Comparison of ENCODE assay signal across 23 cellular contexts in the genomic region with DNA sequence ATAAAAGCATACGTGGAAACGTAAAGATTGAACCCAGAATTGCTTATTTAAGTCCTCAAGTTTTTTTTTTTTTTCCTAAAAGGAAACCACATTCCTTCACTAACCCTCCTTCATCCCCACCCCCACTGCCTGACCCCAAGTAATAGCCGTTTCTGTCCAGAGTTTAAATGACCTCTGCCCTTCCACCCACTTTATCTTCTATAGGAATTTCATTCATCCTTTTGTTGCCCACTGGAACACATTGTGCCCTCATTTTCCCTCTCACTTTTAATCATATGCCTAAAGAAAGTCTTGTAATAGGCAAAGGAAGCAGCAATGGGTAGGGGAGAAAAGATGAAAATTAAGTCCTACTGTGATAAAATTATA.
DNase-seq lines count a peak whose midpoint lies in the region; ATAC-seq, FAIRE-seq and TF ChIP-seq lines count a peak whose summit lies in the region.
"Had no signal": no experiment of that assay in that cellular context is flagged by ENCODE, and none has a peak within 500 bp of the region (broad histone marks: within the 10 kb centered on the region; RNA-seq: fewer than 3 reads in every experiment).

No MANE protein-coding gene starts in this region.

- CTCF ChIA-PET in IMR-90 (lab: Yijun Ruan, JAX): no interaction called here

- H3K9ac ChIP-seq in IMR-90 (ENCODE audit: low read depth, low read length): no peak overlapping the region
- no peak overlapping the region for H3K9ac ChIP-seq in neuronal stem cell (ENCODE audit: low read depth, low read length, poor library complexity)

- H3K4me2 ChIP-seq in IMR-90 (ENCODE audit: low read depth, low read length): no peak overlapping the region
- peak overlapping the region; percentile 32 for H3K4me2 ChIP-seq in neuronal stem cell (ENCODE audit: insufficient read depth, low read length, poor library complexity, severe bottlenecking)

- DNase-seq in IMR-90 (no peak), fibroblast of villous mesenchyme (ENCODE audit: low read depth) (peak; percentile 72), neuronal stem cell (ENCODE audit: low spot score) (peak; percentile 73), body of pancreas (no peak), small intestine (no peak)
- DNase-seq: 8988T; CD8-positive, alpha-beta T cell; DMS79; H7; KG1; NCI-H1417 treated with DMSO at 0.1 percent for 48 hours; NCI-H2029 treated with DMSO at 0.1 percent for 48 hours; NCI-H2171 treated with DMSO at 0.1 percent for 48 hours; NCI-H446 treated with DMSO at 0.1 percent for 48 hours; NK-92 treated with Interleukin-12 subunit alpha and Interleukin-12 subunit beta, amount 100 ng/mL, for 24 hours; RPMI8226; SIG-M5 had no signal

- no peak overlapping the region for H3K18ac ChIP-seq in IMR-90 (ENCODE audit: low read depth, low read length)
- H3K18ac ChIP-seq in neuronal stem cell (ENCODE audit: low read length): no peak overlapping the region

- no peak overlapping the region for H2AK9ac ChIP-seq in IMR-90 (replicated peaks; ENCODE audit: low read depth, low read length, poor library complexity)

- H2BK5ac ChIP-seq in IMR-90 (ENCODE audit: low read depth, low read length, poor library complexity, severe bottlenecking) (no peak overlapping the region), neuronal stem cell (ENCODE audit: low read length) (no peak overlapping the region)

- H2BK20ac ChIP-seq in IMR-90 (ENCODE audit: low read depth, low read length): no peak overlapping the region

- peaks cover 52% of the 10 kb centered on the region for H3K4me1 ChIP-seq in ACC112 (ENCODE audit: control insufficient read depth, insufficient read depth, low read length, unreplicated experiment)
- H3K4me1 ChIP-seq in IMR-90 (ENCODE audit: control insufficient read depth, insufficient read depth, low read length): peaks cover 20% of the 10 kb centered on the region
- peaks cover 15 to 20% of the 10 kb centered on the region in 2 donors for H3K4me1 ChIP-seq in neuronal stem cell (ENCODE audit: control insufficient read depth in 2 of 2, insufficient read depth in 1 of 2, low read depth in 1 of 2, low read length in 2 of 2)
- peaks cover 16% of the 10 kb centered on the region for H3K4me1 ChIP-seq in body of pancreas
- peaks cover 0 to 2% of the 10 kb centered on the region in 2 donors for H3K4me1 ChIP-seq in small intestine (ENCODE audit: control insufficient read depth in 2 of 2, insufficient read depth in 1 of 2, low read depth in 1 of 2, low read length in 1 of 2)

- H3K4me3 ChIP-seq in ACC112 (ENCODE audit: low read depth, low read length): no peak overlapping the region
- no peak overlapping the region for H3K4me3 ChIP-seq in IMR-90 (ENCODE audit: insufficient read depth, low read depth, low read length)
- H3K4me3 ChIP-seq in fibroblast of villous mesenchyme (ENCODE audit: low read depth, low read length): no peak overlapping the region
- no peak overlapping the region for H3K4me3 ChIP-seq in neuronal stem cell (ENCODE audit: low read length in 2 of 2)
- no peak overlapping the region for H3K4me3 ChIP-seq in body of pancreas
- no peak overlapping the region for H3K4me3 ChIP-seq in small intestine (ENCODE audit: low read depth in 1 of 2, low read length in 2 of 2)
- H3K4me3 ChIP-seq: GM12878 had no signal

- 13% methylated on average over 1 of the region's 3 CpGs; no CpG with 5 or more reads in 1 of the 2 experiments for WGBS in IMR-90 (ENCODE audit: extremely low coverage in 2 of 2, insufficient read length in 1 of 2), 2 experiments
- WGBS in neuronal stem cell (ENCODE audit: extremely low coverage in 2 of 2, insufficient read length in 2 of 2, insufficient replicate concordance in 1 of 2), 2 donors: no CpG with 5 or more reads among the region's 3 CpGs
- 71 to 78% methylated on average over 3 of the region's 3 CpGs for WGBS in body of pancreas, 2 donors
- 69 to 83% (median 79%) methylated on average over 3 of the region's 3 CpGs for WGBS in small intestine, 3 donors

- dilution Hi-C loops in IMR-90 (cut with HindIII; ENCODE audit: low sequenced_read_pairs, unreplicated experiment): no loop called here

- no peaks in the 10 kb centered on the region for H3K27me3 ChIP-seq in ACC112 (ENCODE audit: insufficient read depth, low read length)
- H3K27me3 ChIP-seq in IMR-90 (ENCODE audit: control insufficient read depth, insufficient read depth, low read length): no peaks in the 10 kb centered on the region
- no peaks in the 10 kb centered on the region for H3K27me3 ChIP-seq in neuronal stem cell (ENCODE audit: control insufficient read depth in 3 of 3, insufficient read depth in 3 of 3, low read depth in 1 of 3, low read length in 3 of 3)
- H3K27me3 ChIP-seq in body of pancreas: no peaks in the 10 kb centered on the region
- no peaks in the 10 kb centered on the region for H3K27me3 ChIP-seq in small intestine (ENCODE audit: control insufficient read depth in 2 of 2, insufficient read depth in 2 of 2, low read length in 2 of 2)

- H3K36me3 ChIP-seq in ACC112 (ENCODE audit: insufficient read depth, low read length) (peaks cover 6% of the 10 kb centered on the region), IMR-90 (ENCODE audit: control insufficient read depth, insufficient read depth, low read length) (0 out of 2 replicates have a peak, but pooled peaks cover 2% of the 10 kb centered on the region), neuronal stem cell (replicated peaks in 1 of 2; ENCODE audit: control insufficient read depth in 2 of 2, insufficient read depth in 2 of 2, low read length in 2 of 2) (peaks cover 0 to 6% of the 10 kb centered on the region in 2 donors), body of pancreas (replicated peaks in 1 of 2; ENCODE audit: insufficient read depth in 1 of 2, low read depth in 2 of 2) (no peaks in the 10 kb centered on the region), small intestine (ENCODE audit: control insufficient read depth in 2 of 2, insufficient read depth in 2 of 2, low read length in 2 of 2) (no peaks in the 10 kb centered on the region)

- H2AK5ac ChIP-seq in IMR-90 (ENCODE audit: low read depth, low read length) (no peak overlapping the region), neuronal stem cell (ENCODE audit: low read depth, low read length) (no peak overlapping the region)

- H2BK120ac ChIP-seq in IMR-90 (ENCODE audit: low read depth, low read length) (no peak overlapping the region), neuronal stem cell (ENCODE audit: low read depth, low read length) (no peak overlapping the region)

- H3K23ac ChIP-seq in IMR-90 (ENCODE audit: low read depth, low read length): no peak overlapping the region; the same call in 1 of the 2 replicates
- no peak overlapping the region for H3K23ac ChIP-seq in neuronal stem cell (ENCODE audit: low read depth, low read length, poor library complexity)

- H3K4ac ChIP-seq in IMR-90 (ENCODE audit: low read depth, low read length) (no peak overlapping the region), neuronal stem cell (ENCODE audit: low read length) (no peak overlapping the region)

- no peak overlapping the region for H4K5ac ChIP-seq in IMR-90 (ENCODE audit: low read depth, low read length)

- BruUV-seq in IMR-90 (replicated peaks; lab: Mats Ljungman, UMichigan): no TSS peak

- in situ Hi-C loops in IMR-90 (cut with MboI; ENCODE audit: low sequenced_read_pairs): no loop called here

- H3K9me3 ChIP-seq in IMR-90 (ENCODE audit: control insufficient read depth, insufficient read depth, low read length) (no peaks in the 10 kb centered on the region), neuronal stem cell (replicated peaks in 1 of 2; ENCODE audit: control insufficient read depth in 2 of 2, insufficient read depth in 1 of 2, low read depth in 1 of 2, low read length in 2 of 2) (peaks cover 0 to 21% of the 10 kb centered on the region in 2 donors), body of pancreas (no peaks in the 10 kb centered on the region), small intestine (ENCODE audit: control insufficient read depth, low read depth) (no peaks in the 10 kb centered on the region)

- TF ChIP-seq CTCF in IMR-90 (conservative IDR thresholded peaks at IDR 0.05; ENCODE audit: low read depth, low read length): no peak
- TF ChIP-seq CTCF in fibroblast of villous mesenchyme (IDR thresholded peaks at IDR 0.05; ENCODE audit: insufficient read depth, low read depth, low read length): no peak
- no peak for TF ChIP-seq CTCF in body of pancreas (IDR thresholded peaks at IDR 0.05)

- H3K9me1 ChIP-seq in IMR-90 (ENCODE audit: insufficient read depth, low read length): peaks cover 17% of the 10 kb centered on the region

- no peak overlapping the region for H3K56ac ChIP-seq in IMR-90 (ENCODE audit: extremely low read depth, insufficient read depth, low read length)

- H4K8ac ChIP-seq in IMR-90 (ENCODE audit: low read depth in 2 of 2, low read length in 2 of 2): no peak overlapping the region
- no peak overlapping the region for H4K8ac ChIP-seq in neuronal stem cell (ENCODE audit: low read depth, low read length)

- H3K79me1 ChIP-seq in IMR-90 (ENCODE audit: low read depth in 1 of 2, low read length in 2 of 2): peaks cover 39 to 83% of the 10 kb centered on the region in 2 experiments
- no peaks in the 10 kb centered on the region for H3K79me1 ChIP-seq in neuronal stem cell (ENCODE audit: low read depth, low read length)

- H3K79me2 ChIP-seq in ACC112 (ENCODE audit: control insufficient read depth, insufficient read depth, low read length, unreplicated experiment): peaks cover 77% of the 10 kb centered on the region

- FAIRE-seq in small intestine (lab: Jason Lieb, UNC): no peak
- FAIRE-seq: D721Med, G401.6, GM12878 had no signal

- ATAC-seq in IMR-90 (ENCODE audit: low read depth) (peak; percentile 18; the same call in 1 of the 2 replicates), HG03095 (IDR thresholded peaks at IDR 0.05; ENCODE audit: unreplicated experiment) (no peak), HG03442 (IDR thresholded peaks at IDR 0.05; ENCODE audit: unreplicated experiment) (no peak), body of pancreas (no peak)
- ATAC-seq: CD8-positive, alpha-beta T cell; GM12878 had no signal

- POLR2A ChIA-PET in IMR-90 (lab: Charles Lee; ENCODE audit: unreplicated experiment): no interaction called here

- no peak overlapping the region for H2BK15ac ChIP-seq in IMR-90 (ENCODE audit: low read depth, low read length)
- no peak overlapping the region for H2BK15ac ChIP-seq in neuronal stem cell (ENCODE audit: low read length)

- H4K91ac ChIP-seq in IMR-90 (ENCODE audit: insufficient read depth, low read depth, low read length): no peak overlapping the region
- H4K91ac ChIP-seq in neuronal stem cell (ENCODE audit: low read depth, low read length, poor library complexity): no peak overlapping the region

- no peak for TF ChIP-seq POLR2A in IMR-90 (IDR thresholded peaks at IDR 0.05; ENCODE audit: low read depth, low read length)
- TF ChIP-seq POLR2A in body of pancreas (IDR thresholded peaks at IDR 0.05): no peak

- peaks cover 40% of the 10 kb centered on the region for H4K20me1 ChIP-seq in IMR-90 (ENCODE audit: insufficient read depth, low read length)

- no peak overlapping the region for H2BK12ac ChIP-seq in neuronal stem cell (ENCODE audit: low read length)

- H3K14ac ChIP-seq in IMR-90 (replicated peaks; ENCODE audit: low read depth, low read length) (no peak overlapping the region), neuronal stem cell (ENCODE audit: low read length) (no peak overlapping the region)

- intact Hi-C loops in IMR-90 (cut with micrococcal nuclease) (no loop called here), body of pancreas (cut with DNase I) (no loop called here)

- peak overlapping the region; percentile 8; the same call in 1 of the 2 replicates for H3K27ac ChIP-seq in ACC112 (ENCODE audit: low read depth, low read length)
- no peak overlapping the region for H3K27ac ChIP-seq in IMR-90 (ENCODE audit: insufficient read depth, low read length)
- peak overlapping the region; percentile 80 for H3K27ac ChIP-seq in neuronal stem cell (replicated peaks; ENCODE audit: low read length)
- no peak overlapping the region for H3K27ac ChIP-seq in body of pancreas
- H3K27ac ChIP-seq in small intestine (ENCODE audit: low read depth in 1 of 2, low read length in 1 of 2): no peak overlapping the region

- TF ChIP-seq RAD21 in IMR-90 (IDR thresholded peaks at IDR 0.05; ENCODE audit: low read length): no peak

- H2AFZ ChIP-seq in ACC112 (ENCODE audit: low read length, unreplicated experiment) (no peak overlapping the region), IMR-90 (replicated peaks; ENCODE audit: low read length, poor library complexity) (no peak overlapping the region), neuronal stem cell (ENCODE audit: low read length) (no peak overlapping the region)

Comparison
In these comparisons a context has a peak if more than half of its experiments do, and no peak if none do; other contexts are left out.
1. H3K27ac ChIP-seq: peak in ACC112 (single experiment) and neuronal stem cell (single experiment); none in IMR-90 (single experiment), body of pancreas (0 of 4) and small intestine (0 of 2).
2. DNase-seq: peak in fibroblast of villous mesenchyme (single experiment) and neuronal stem cell (single experiment); none in IMR-90 (single experiment), body of pancreas (0 of 4) and small intestine (single experiment).